1 cellular context compared by ENCODE assay signal in the genomic region with DNA sequence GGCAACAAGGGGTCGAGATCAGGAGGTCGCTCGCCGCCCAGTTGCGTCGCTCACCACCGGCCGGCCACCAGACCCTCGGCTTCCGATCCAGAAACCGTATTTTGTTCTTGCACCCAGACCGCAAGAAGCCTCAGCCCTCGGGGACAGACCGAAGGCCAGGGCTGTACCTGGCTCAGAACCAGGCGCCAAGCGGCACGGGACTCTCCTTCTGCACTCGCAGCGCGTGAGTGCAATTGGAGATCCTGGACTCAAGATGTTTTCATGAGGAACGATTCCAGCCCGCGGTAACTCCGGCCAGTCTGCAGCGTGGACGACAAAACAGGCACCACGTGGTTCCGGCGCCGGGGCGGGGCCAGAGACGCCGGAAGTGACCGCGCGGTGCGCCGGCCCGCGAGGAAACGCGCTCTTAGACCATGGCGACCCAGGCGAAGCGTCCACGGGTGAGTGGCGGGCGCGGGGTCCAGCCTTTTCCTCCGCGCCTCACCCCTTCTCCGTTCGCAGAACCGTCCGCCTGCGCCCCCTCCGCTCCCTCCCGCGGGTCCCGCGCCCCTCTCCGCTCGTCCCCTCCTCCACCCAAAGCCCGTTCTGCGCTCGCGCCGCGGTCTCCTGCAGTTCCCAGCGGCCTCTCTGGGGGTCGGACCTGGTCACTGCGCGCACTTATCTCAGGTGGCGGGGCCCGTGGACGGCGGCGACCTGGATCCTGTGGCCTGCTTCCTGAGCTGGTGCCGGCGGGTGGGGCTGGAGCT.
TF ChIP-seq lines count a peak whose summit lies in the region.

A gene with protein sequence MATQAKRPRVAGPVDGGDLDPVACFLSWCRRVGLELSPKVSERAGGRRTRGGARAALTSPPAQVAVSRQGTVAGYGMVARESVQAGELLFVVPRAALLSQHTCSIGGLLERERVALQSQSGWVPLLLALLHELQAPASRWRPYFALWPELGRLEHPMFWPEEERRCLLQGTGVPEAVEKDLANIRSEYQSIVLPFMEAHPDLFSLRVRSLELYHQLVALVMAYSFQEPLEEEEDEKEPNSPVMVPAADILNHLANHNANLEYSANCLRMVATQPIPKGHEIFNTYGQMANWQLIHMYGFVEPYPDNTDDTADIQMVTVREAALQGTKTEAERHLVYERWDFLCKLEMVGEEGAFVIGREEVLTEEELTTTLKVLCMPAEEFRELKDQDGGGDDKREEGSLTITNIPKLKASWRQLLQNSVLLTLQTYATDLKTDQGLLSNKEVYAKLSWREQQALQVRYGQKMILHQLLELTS (plus strand): TSS at position 393 of the 746 bp plus-strand sequence. CDS start 21 bp downstream, at position 414.

TF ChIP-seq in K562, 482 proteins besides CTCF, POLR2A, EP300 and RAD21 (continued from another document and continues in another):
- TF ChIP-seq, protein P1, sequence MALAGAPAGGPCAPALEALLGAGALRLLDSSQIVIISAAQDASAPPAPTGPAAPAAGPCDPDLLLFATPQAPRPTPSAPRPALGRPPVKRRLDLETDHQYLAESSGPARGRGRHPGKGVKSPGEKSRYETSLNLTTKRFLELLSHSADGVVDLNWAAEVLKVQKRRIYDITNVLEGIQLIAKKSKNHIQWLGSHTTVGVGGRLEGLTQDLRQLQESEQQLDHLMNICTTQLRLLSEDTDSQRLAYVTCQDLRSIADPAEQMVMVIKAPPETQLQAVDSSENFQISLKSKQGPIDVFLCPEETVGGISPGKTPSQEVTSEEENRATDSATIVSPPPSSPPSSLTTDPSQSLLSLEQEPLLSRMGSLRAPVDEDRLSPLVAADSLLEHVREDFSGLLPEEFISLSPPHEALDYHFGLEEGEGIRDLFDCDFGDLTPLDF (CRISPR knock-in tag; IDR thresholded peaks at IDR 0.05), result peak; percentile 75; the same call in 1 of the 2 replicates
- TF ChIP-seq MXI1 (IDR thresholded peaks at IDR 0.05; ENCODE audit: low read depth, low read length), result peak; percentile 96
- TF ChIP-seq E2F3 (CRISPR knock-in tag; IDR thresholded peaks at IDR 0.05), result no peak
- TF ChIP-seq JUND (IDR thresholded peaks at IDR 0.05; ENCODE audit: borderline replicate concordance, low read depth, low read length), result no peak
- peak; percentile 37; the same call in 1 of the 3 replicates for TF ChIP-seq JUND (tag; IDR thresholded peaks at IDR 0.05; ENCODE audit: borderline replicate concordance, low read depth, low read length)
- no peak for TF ChIP-seq SRSF9 (IDR thresholded peaks at IDR 0.05; ENCODE audit: borderline replicate concordance, low read depth, low read length)
- TF ChIP-seq NFXL1 (CRISPR knock-in tag; IDR thresholded peaks at IDR 0.05), result no peak
- TF ChIP-seq, protein P2, sequence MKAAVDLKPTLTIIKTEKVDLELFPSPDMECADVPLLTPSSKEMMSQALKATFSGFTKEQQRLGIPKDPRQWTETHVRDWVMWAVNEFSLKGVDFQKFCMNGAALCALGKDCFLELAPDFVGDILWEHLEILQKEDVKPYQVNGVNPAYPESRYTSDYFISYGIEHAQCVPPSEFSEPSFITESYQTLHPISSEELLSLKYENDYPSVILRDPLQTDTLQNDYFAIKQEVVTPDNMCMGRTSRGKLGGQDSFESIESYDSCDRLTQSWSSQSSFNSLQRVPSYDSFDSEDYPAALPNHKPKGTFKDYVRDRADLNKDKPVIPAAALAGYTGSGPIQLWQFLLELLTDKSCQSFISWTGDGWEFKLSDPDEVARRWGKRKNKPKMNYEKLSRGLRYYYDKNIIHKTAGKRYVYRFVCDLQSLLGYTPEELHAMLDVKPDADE (conservative IDR thresholded peaks at IDR 0.05; ENCODE audit: control insufficient read depth, low read depth, low read length), result peak; percentile 69
- TF ChIP-seq GABPA (tag; conservative IDR thresholded peaks at IDR 0.05; ENCODE audit: low read depth), result peak; percentile 96
- TF ChIP-seq KDM5B (IDR thresholded peaks at IDR 0.05; ENCODE audit: insufficient replicate concordance, low read depth, low read length), result peak; percentile 79
- TF ChIP-seq NFIC (IDR thresholded peaks at IDR 0.05), result peak; percentile 35
- TF ChIP-seq PHB2 (IDR thresholded peaks at IDR 0.05; ENCODE audit: low read depth), result no peak
- TF ChIP-seq FOXA3 (CRISPR knock-in tag; conservative IDR thresholded peaks at IDR 0.05 in 1 of 2, IDR thresholded peaks at IDR 0.05 in 1 of 2), result no peak
- TF ChIP-seq NFATC3 (IDR thresholded peaks at IDR 0.05), result no peak
- TF ChIP-seq SOX6 (IDR thresholded peaks at IDR 0.05), result 0 out of 2 replicates have a peak, but pooled peaks have one; percentile 9
- no peak for TF ChIP-seq MCM5 (IDR thresholded peaks at IDR 0.05; ENCODE audit: low read depth)
- no peak for TF ChIP-seq ZFP1 (CRISPR knock-in tag; IDR thresholded peaks at IDR 0.05)
- TF ChIP-seq CEBPG (CRISPR knock-in tag; IDR thresholded peaks at IDR 0.05), result no peak
- TF ChIP-seq CEBPG (tag; conservative IDR thresholded peaks at IDR 0.05 in 1 of 2, IDR thresholded peaks at IDR 0.05 in 1 of 2), result no peak
- TF ChIP-seq, protein P3, sequence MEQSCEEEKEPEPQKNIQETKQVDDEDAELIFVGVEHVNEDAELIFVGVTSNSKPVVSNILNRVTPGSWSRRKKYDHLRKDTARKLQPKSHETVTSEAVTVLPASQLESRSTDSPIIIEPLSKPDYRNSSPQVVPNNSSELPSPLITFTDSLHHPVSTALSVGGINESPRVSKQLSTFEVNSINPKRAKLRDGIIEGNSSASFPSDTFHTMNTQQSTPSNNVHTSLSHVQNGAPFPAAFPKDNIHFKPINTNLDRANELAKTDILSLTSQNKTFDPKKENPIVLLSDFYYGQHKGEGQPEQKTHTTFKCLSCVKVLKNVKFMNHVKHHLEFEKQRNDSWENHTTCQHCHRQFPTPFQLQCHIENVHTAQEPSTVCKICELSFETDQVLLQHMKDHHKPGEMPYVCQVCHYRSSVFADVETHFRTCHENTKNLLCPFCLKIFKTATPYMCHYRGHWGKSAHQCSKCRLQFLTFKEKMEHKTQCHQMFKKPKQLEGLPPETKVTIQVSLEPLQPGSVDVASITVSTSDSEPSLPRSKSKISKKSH (CRISPR knock-in tag; IDR thresholded peaks at IDR 0.05), result no peak
- TF ChIP-seq, protein P4, sequence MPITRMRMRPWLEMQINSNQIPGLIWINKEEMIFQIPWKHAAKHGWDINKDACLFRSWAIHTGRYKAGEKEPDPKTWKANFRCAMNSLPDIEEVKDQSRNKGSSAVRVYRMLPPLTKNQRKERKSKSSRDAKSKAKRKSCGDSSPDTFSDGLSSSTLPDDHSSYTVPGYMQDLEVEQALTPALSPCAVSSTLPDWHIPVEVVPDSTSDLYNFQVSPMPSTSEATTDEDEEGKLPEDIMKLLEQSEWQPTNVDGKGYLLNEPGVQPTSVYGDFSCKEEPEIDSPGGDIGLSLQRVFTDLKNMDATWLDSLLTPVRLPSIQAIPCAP (CRISPR knock-in tag; IDR thresholded peaks at IDR 0.05; ENCODE audit: borderline replicate concordance), result no peak
- TF ChIP-seq MIER1 (IDR thresholded peaks at IDR 0.05; ENCODE audit: low read depth), result no peak
- no peak for TF ChIP-seq TCF3 (CRISPR knock-in tag; IDR thresholded peaks at IDR 0.05)
- TF ChIP-seq ZNF23 (CRISPR knock-in tag; IDR thresholded peaks at IDR 0.05), result no peak
- no peak for TF ChIP-seq KHSRP (IDR thresholded peaks at IDR 0.05)
- TF ChIP-seq NCOR1 (IDR thresholded peaks at IDR 0.05), result no peak
- TF ChIP-seq, protein P5, sequence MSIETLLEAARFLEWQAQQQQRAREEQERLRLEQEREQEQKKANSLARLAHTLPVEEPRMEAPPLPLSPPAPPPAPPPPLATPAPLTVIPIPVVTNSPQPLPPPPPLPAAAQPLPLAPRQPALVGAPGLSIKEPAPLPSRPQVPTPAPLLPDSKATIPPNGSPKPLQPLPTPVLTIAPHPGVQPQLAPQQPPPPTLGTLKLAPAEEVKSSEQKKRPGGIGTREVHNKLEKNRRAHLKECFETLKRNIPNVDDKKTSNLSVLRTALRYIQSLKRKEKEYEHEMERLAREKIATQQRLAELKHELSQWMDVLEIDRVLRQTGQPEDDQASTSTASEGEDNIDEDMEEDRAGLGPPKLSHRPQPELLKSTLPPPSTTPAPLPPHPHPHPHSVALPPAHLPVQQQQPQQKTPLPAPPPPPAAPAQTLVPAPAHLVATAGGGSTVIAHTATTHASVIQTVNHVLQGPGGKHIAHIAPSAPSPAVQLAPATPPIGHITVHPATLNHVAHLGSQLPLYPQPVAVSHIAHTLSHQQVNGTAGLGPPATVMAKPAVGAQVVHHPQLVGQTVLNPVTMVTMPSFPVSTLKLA (conservative IDR thresholded peaks at IDR 0.05), result peak; percentile 100
- TF ChIP-seq ZNF830 (CRISPR knock-in tag; IDR thresholded peaks at IDR 0.05), result 0 out of 2 replicates have a peak, but pooled peaks have one; percentile 71
- no peak for TF ChIP-seq ZNF146 (CRISPR knock-in tag; IDR thresholded peaks at IDR 0.05; ENCODE audit: unreplicated experiment)
- TF ChIP-seq HDAC1 (IDR thresholded peaks at IDR 0.05), result peak in 1 of 2 experiments; percentile 98; a peak in 3 of 4 replicates
- TF ChIP-seq, protein P6, sequence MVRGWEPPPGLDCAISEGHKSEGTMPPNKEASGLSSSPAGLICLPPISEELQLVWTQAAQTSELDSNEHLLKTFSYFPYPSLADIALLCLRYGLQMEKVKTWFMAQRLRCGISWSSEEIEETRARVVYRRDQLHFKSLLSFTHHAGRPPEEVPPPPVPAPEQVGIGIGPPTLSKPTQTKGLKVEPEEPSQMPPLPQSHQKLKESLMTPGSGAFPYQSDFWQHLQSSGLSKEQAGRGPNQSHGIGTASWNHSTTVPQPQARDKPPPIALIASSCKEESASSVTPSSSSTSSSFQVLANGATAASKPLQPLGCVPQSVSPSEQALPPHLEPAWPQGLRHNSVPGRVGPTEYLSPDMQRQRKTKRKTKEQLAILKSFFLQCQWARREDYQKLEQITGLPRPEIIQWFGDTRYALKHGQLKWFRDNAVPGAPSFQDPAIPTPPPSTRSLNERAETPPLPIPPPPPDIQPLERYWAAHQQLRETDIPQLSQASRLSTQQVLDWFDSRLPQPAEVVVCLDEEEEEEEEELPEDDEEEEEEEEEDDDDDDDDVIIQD (CRISPR knock-in tag; IDR thresholded peaks at IDR 0.05), result no peak
- TF ChIP-seq C11orf30 (IDR thresholded peaks at IDR 0.05; ENCODE audit: low read depth), result peak; percentile 88
- TF ChIP-seq GTF2E2 (tag; IDR thresholded peaks at IDR 0.05), result no peak
- TF ChIP-seq, protein P7, sequence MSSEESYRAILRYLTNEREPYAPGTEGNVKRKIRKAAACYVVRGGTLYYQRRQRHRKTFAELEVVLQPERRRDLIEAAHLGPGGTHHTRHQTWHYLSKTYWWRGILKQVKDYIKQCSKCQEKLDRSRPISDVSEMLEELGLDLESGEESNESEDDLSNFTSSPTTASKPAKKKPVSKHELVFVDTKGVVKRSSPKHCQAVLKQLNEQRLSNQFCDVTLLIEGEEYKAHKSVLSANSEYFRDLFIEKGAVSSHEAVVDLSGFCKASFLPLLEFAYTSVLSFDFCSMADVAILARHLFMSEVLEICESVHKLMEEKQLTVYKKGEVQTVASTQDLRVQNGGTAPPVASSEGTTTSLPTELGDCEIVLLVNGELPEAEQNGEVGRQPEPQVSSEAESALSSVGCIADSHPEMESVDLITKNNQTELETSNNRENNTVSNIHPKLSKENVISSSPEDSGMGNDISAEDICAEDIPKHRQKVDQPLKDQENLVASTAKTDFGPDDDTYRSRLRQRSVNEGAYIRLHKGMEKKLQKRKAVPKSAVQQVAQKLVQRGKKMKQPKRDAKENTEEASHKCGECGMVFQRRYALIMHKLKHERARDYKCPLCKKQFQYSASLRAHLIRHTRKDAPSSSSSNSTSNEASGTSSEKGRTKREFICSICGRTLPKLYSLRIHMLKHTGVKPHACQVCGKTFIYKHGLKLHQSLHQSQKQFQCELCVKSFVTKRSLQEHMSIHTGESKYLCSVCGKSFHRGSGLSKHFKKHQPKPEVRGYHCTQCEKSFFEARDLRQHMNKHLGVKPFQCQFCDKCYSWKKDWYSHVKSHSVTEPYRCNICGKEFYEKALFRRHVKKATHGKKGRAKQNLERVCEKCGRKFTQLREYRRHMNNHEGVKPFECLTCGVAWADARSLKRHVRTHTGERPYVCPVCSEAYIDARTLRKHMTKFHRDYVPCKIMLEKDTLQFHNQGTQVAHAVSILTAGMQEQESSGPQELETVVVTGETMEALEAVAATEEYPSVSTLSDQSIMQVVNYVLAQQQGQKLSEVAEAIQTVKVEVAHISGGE (CRISPR knock-in tag; IDR thresholded peaks at IDR 0.05), result peak; percentile 57 to 95 (median 68); a peak in 5 of 6 replicates
- TF ChIP-seq RFX1 (IDR thresholded peaks at IDR 0.05), result no peak
- TF ChIP-seq EP400 (IDR thresholded peaks at IDR 0.05), result peak; percentile 97
- TF ChIP-seq CCNT2 (IDR thresholded peaks at IDR 0.05; ENCODE audit: borderline replicate concordance, extremely low read depth, insufficient read length, low read depth, low read length), result peak; percentile 32
- TF ChIP-seq TCFL5 (CRISPR knock-in tag; conservative IDR thresholded peaks at IDR 0.05), result no peak
- TF ChIP-seq HNRNPUL1 (IDR thresholded peaks at IDR 0.05; ENCODE audit: low read length), result no peak
- TF ChIP-seq, protein P8, sequence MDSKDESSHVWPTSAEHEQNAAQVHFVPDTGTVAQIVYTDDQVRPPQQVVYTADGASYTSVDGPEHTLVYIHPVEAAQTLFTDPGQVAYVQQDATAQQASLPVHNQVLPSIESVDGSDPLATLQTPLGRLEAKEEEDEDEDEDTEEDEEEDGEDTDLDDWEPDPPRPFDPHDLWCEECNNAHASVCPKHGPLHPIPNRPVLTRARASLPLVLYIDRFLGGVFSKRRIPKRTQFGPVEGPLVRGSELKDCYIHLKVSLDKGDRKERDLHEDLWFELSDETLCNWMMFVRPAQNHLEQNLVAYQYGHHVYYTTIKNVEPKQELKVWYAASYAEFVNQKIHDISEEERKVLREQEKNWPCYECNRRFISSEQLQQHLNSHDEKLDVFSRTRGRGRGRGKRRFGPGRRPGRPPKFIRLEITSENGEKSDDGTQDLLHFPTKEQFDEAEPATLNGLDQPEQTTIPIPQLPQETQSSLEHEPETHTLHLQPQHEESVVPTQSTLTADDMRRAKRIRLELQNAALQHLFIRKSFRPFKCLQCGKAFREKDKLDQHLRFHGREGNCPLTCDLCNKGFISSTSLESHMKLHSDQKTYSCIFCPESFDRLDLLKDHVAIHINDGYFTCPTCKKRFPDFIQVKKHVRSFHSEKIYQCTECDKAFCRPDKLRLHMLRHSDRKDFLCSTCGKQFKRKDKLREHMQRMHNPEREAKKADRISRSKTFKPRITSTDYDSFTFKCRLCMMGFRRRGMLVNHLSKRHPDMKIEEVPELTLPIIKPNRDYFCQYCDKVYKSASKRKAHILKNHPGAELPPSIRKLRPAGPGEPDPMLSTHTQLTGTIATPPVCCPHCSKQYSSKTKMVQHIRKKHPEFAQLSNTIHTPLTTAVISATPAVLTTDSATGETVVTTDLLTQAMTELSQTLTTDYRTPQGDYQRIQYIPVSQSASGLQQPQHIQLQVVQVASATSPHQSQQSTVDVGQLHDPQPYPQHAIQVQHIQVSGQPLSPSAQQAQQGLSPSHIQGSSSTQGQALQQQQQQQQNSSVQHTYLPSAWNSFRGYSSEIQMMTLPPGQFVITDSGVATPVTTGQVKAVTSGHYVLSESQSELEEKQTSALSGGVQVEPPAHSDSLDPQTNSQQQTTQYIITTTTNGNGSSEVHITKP (IDR thresholded peaks at IDR 0.05; ENCODE audit: partially characterized antibody), result no peak
